In the genomic region with DNA sequence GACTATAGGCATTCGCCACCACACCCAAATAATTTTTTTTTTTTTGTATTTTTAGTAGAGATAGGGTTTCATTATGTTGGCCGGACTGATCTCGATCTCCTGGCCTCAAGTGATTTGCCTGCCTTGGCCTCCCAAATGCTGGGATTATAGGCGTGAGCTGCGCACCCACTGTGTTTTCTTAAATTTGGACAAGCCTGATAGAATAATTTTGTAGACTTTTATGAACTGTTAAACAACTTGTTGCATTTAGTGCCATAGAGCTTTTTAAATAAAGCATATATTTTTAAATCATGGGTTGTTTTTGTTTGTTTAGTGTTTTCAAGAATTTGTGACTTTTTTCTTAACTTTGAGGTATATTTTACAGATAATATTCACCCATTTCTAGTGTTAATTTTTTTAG, we compare ENCODE assay signal across 17 cellular contexts. TPM values are rescaled to one million over a fixed set of nuclear protein-coding genes. Genes with fewer than 3 reads are reported as not detected.
DNase-seq lines count a peak whose midpoint lies in the region; ATAC-seq and TF ChIP-seq lines count a peak whose summit lies in the region.
"Had no signal": no experiment of that assay in that cellular context is flagged by ENCODE, and none has a peak within 500 bp of the region (broad histone marks: within the 10 kb centered on the region; RNA-seq: fewer than 3 reads in every experiment).

No MANE protein-coding gene starts in this region.

- H3K9me3 ChIP-seq in left ventricle myocardium inferior (replicated peaks) (no peaks in the 10 kb centered on the region), OCI-LY7 (ENCODE audit: low read length) (no peaks in the 10 kb centered on the region), endodermal cell (ENCODE audit: control insufficient read depth, low read length) (no peaks in the 10 kb centered on the region)
- H3K9me3 ChIP-seq: SJSA1 had no signal

- 96 to 98% methylated on average over 4 to 5 of the region's 5 CpGs for WGBS in endodermal cell (ENCODE audit: insufficient coverage in 1 of 2, insufficient read length in 1 of 2), 2 experiments

- H3K9me3 Mint-ChIP-seq in endodermal cell: no peaks in the 10 kb centered on the region
- no peaks in the 10 kb centered on the region for H3K9me3 Mint-ChIP-seq in stimulated activated effector memory CD8-positive, alpha-beta T cell treated with anti-CD3 and anti-CD28 coated beads, Interleukin-12 subunit alpha, Interleukin-12 subunit beta, amount 100 ng/mL, for 72 hours

- TF ChIP-seq CTCF in left ventricle myocardium inferior (IDR thresholded peaks at IDR 0.05; ENCODE audit: borderline replicate concordance) (no peak), OCI-LY7 (conservative IDR thresholded peaks at IDR 0.05; ENCODE audit: low read length) (no peak), endodermal cell (conservative IDR thresholded peaks at IDR 0.05) (no peak)

- H3K27ac ChIP-seq in left ventricle myocardium inferior (replicated peaks): no peak overlapping the region
- peak overlapping the region; percentile 97 for H3K27ac ChIP-seq in OCI-LY7 (ENCODE audit: low read depth, low read length, poor library complexity, severe bottlenecking)
- H3K27ac ChIP-seq in endodermal cell (ENCODE audit: low read depth, low read length): no peak overlapping the region
- H3K27ac ChIP-seq: SJSA1 had no signal

- H3K27ac Mint-ChIP-seq in endodermal cell: no peak overlapping the region
- peak overlapping the region; percentile 19 for H3K27ac Mint-ChIP-seq in stimulated activated effector memory CD8-positive, alpha-beta T cell treated with anti-CD3 and anti-CD28 coated beads, Interleukin-12 subunit alpha, Interleukin-12 subunit beta, amount 100 ng/mL, for 72 hours

- peaks cover 60% of the 10 kb centered on the region for H3K36me3 Mint-ChIP-seq in endodermal cell (ENCODE audit: low read depth)
- peaks cover 93% of the 10 kb centered on the region for H3K36me3 Mint-ChIP-seq in stimulated activated effector memory CD8-positive, alpha-beta T cell treated with anti-CD3 and anti-CD28 coated beads, Interleukin-12 subunit alpha, Interleukin-12 subunit beta, amount 100 ng/mL, for 72 hours

- H3K4me3 Mint-ChIP-seq in endodermal cell: peak overlapping the region; percentile 32
- peak overlapping the region; percentile 16 for H3K4me3 Mint-ChIP-seq in stimulated activated effector memory CD8-positive, alpha-beta T cell treated with anti-CD3 and anti-CD28 coated beads, Interleukin-12 subunit alpha, Interleukin-12 subunit beta, amount 100 ng/mL, for 72 hours

- BruUV-seq in OCI-LY7 (replicated peaks; lab: Mats Ljungman, UMichigan): no TSS peak

- no peaks in the 10 kb centered on the region for H3K27me3 Mint-ChIP-seq in endodermal cell (ENCODE audit: insufficient read depth)

- H4K20me1 ChIP-seq in OCI-LY7 (ENCODE audit: insufficient read depth, low read length): 0 out of 2 replicates have a peak, but pooled peaks cover 15% of the 10 kb centered on the region

- ATAC-seq in Right ventricle myocardium superior (ENCODE audit: poor library complexity): no peak
- ATAC-seq in stimulated activated effector memory CD8-positive, alpha-beta T cell treated with anti-CD3 and anti-CD28 coated beads, Interleukin-12 subunit alpha, Interleukin-12 subunit beta, amount 100 ng/mL, for 72 hours: no peak
- ATAC-seq in left colon: no peak
- no peak for ATAC-seq in GM19463 (IDR thresholded peaks at IDR 0.05; ENCODE audit: unreplicated experiment)
- ATAC-seq: left lobe of liver had no signal

- H3K79me2 ChIP-seq in OCI-LY7 (ENCODE audit: insufficient read depth, low read depth, low read length): peaks cover 94% of the 10 kb centered on the region

- H3K4me2 ChIP-seq in OCI-LY7 (ENCODE audit: low read length): peak overlapping the region; percentile 78

- peaks cover 12% of the 10 kb centered on the region for H3K4me1 Mint-ChIP-seq in endodermal cell
- peaks cover 22% of the 10 kb centered on the region for H3K4me1 Mint-ChIP-seq in stimulated activated effector memory CD8-positive, alpha-beta T cell treated with anti-CD3 and anti-CD28 coated beads, Interleukin-12 subunit alpha, Interleukin-12 subunit beta, amount 100 ng/mL, for 72 hours

- H3K27me3 ChIP-seq in left ventricle myocardium inferior (ENCODE audit: low read depth) (no peaks in the 10 kb centered on the region), endodermal cell (ENCODE audit: control insufficient read depth, insufficient read depth, low read length, poor library complexity, severe bottlenecking) (no peaks in the 10 kb centered on the region)
- H3K27me3 ChIP-seq: SJSA1 had no signal

- H3K4me1 ChIP-seq in left ventricle myocardium inferior (peaks cover 75% of the 10 kb centered on the region), OCI-LY7 (ENCODE audit: insufficient read depth, low read length, poor library complexity, severe bottlenecking) (peaks cover 75% of the 10 kb centered on the region), endodermal cell (ENCODE audit: control insufficient read depth, insufficient read depth, low read length) (peaks cover 2% of the 10 kb centered on the region)

- no peak overlapping the region for H2AFZ ChIP-seq in OCI-LY7 (ENCODE audit: low read length)

- POLR2A ChIA-PET in OCI-LY7 (lab: Charles Lee): interaction anchor here (0.6 to 5.1 kb wide), 6 partner anchors 10 to 418 kb away, joined by 3 to 41 read pairs (median 6); a partner anchor contains a TSS

- H3K4me3 ChIP-seq in left ventricle myocardium inferior (peak overlapping the region; percentile 13), OCI-LY7 (ENCODE audit: low read depth, low read length, poor library complexity, severe bottlenecking) (peak overlapping the region; percentile 86), endodermal cell (ENCODE audit: low read length) (peak overlapping the region; percentile 4)
- H3K4me3 ChIP-seq: SJSA1 had no signal

- H3K36me3 ChIP-seq in left ventricle myocardium inferior (peaks cover 62% of the 10 kb centered on the region), OCI-LY7 (ENCODE audit: insufficient read depth, low read length) (peaks cover 87% of the 10 kb centered on the region), endodermal cell (ENCODE audit: control insufficient read depth, insufficient read depth, low read length) (peaks cover 77% of the 10 kb centered on the region)

- CTCF ChIA-PET in OCI-LY7 (lab: Charles Lee; ENCODE audit: unreplicated experiment): no interaction called here

- H3K9ac ChIP-seq in endodermal cell (ENCODE audit: extremely low read depth, low read length, poor library complexity, severe bottlenecking): no peak overlapping the region

- DNase-seq in left ventricle myocardium inferior (no peak), Right ventricle myocardium superior (no peak), OCI-LY7 (ENCODE audit: low spot score) (no peak), endodermal cell (no peak), RKO (ENCODE audit: low spot score) (no peak), left colon (no peak)
- DNase-seq in stimulated activated effector memory CD8-positive, alpha-beta T cell treated with anti-CD3 and anti-CD28 coated beads, Interleukin-12 subunit alpha, Interleukin-12 subunit beta, amount 100 ng/mL, for 72 hours (ENCODE audit: low spot score in 2 of 2): no peak
- DNase-seq: activated CD4-positive, alpha-beta T cell treated with anti-CD3 and anti-CD28 coated beads, Interleukin-2, amount 50 U/mL, for 1 hour; activated T-cell treated with anti-CD3 and anti-CD28 coated beads, Interleukin-2, amount 50 U/mL, for 48 hours; amygdala; cerebellar nuclear complex; COR-L47; NCI-H187 treated with DMSO at 0.1 percent for 48 hours; NCI-H446 treated with DMSO at 0.1 percent for 48 hours had no signal

- H3K9me2 ChIP-seq in OCI-LY7 (ENCODE audit: insufficient read depth, low read length): no peaks in the 10 kb centered on the region

- intact Hi-C loops in left ventricle myocardium inferior (cut with micrococcal nuclease) (no loop called here), Right ventricle myocardium superior (cut with DNase I) (no loop called here), OCI-LY7 (cut with micrococcal nuclease; ENCODE audit: unreplicated experiment) (loop anchor here (5.0 to 10.0 kb wide), 2 partner anchors 1477 to 1861 kb away; a partner anchor contains a TSS), left colon (cut with DNase I, micrococcal nuclease) (no loop called here)

RNA-seq across cellular contexts. Expression of a gene that starts 4.8 kb away (rescaled TPM):
- 29.4 TPM for total RNA-seq in left ventricle myocardium inferior
- total RNA-seq in Right ventricle myocardium superior: 27.7 TPM
- total RNA-seq in OCI-LY7 (2014; rRNA removed; shearing (Covaris generic)): 73.8 and 89.7 TPM in 2 replicates
- 113 and 128 TPM in 2 replicates for total RNA-seq in OCI-LY7 (2022)
- total RNA-seq in endodermal cell: 10 to 100 TPM; 49.9 to 54.1 TPM
- 43.9 TPM for polyA plus RNA-seq in endodermal cell (2013, experiment 1 of 2)
- 41.0 TPM for polyA plus RNA-seq in endodermal cell (2013, experiment 2 of 2)
- total RNA-seq in left colon: 10 to 100 TPM; 30.8 to 31.8 TPM

RNA-seq across cellular contexts. Expression of a gene that starts 10.5 kb away (rescaled TPM):
- total RNA-seq in left ventricle myocardium inferior (30.5 TPM), Right ventricle myocardium superior (41.6 TPM), OCI-LY7 (2022) (not detected in 2 replicates), endodermal cell (100 to 1,000 TPM; 133 to 192 TPM), left colon (10 to 100 TPM; 50.5 to 61.8 TPM)
- not detected in 2 replicates for total RNA-seq in OCI-LY7 (2014; rRNA removed; shearing (Covaris generic))
- 127 TPM for polyA plus RNA-seq in endodermal cell (2013, experiment 1 of 2)
- 108 TPM for polyA plus RNA-seq in endodermal cell (2013, experiment 2 of 2)

Comparison
In these comparisons a context has a peak if more than half of its experiments do, and no peak if none do; other contexts are left out.
1. H3K4me3 ChIP-seq: peak in every context shown above with its lines; median percentile 86 in OCI-LY7; 13 in left ventricle myocardium inferior; 4 in endodermal cell.
2. RNA of a gene that starts 10.5 kb away (total RNA-seq): 133 to 192 TPM in endodermal cell, 50.5 to 61.8 TPM in left colon, 41.6 TPM in Right ventricle myocardium superior (single experiment) and 30.5 TPM in left ventricle myocardium inferior (single experiment); not detected in OCI-LY7; every median in the first group is over 10 times any median in the second.